ENCODE assay signal across 8 cellular contexts in the genomic region with DNA sequence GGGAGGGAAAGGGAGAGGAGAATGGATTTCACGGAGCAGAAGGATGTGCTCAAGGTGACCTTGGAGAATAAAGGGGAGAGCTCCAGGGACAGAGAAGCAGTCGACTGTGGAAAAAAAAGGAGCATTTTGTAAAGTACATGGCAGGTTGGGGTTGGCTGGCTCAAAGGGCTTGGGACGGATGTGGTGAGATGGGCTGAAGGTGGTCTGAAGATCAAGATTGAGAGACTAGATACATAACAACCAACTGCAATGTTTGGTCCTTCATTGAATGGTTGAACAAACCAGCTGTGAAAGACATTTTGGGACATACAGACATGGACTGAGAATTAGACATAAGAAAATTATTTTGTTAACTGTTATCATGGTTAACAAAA. TPM values are rescaled to one million over a fixed set of nuclear protein-coding genes. Genes with fewer than 3 reads are reported as not detected.
DNase-seq lines count a peak whose midpoint lies in the region; ATAC-seq and TF ChIP-seq lines count a peak whose summit lies in the region.

No MANE protein-coding gene starts in this region.

- H3K27me3 ChIP-seq in SK-N-SH (ENCODE audit: insufficient read depth) (no peaks in the 10 kb centered on the region), iPS-15b (ENCODE audit: control insufficient read depth, insufficient read depth, low read length) (no peaks in the 10 kb centered on the region), stomach (no peaks in the 10 kb centered on the region)

- no peaks in the 10 kb centered on the region for H3K9me2 ChIP-seq in SK-N-SH

- H3K9me3 ChIP-seq in SK-N-SH (no peaks in the 10 kb centered on the region), iPS-15b (ENCODE audit: control insufficient read depth, insufficient read depth, low read length) (no peaks in the 10 kb centered on the region), stomach (no peaks in the 10 kb centered on the region)

- intact Hi-C loops in stomach (cut with DNase I; ENCODE audit: low total_unique reads): no loop called here

- peaks cover 27% of the 10 kb centered on the region for H4K20me1 ChIP-seq in SK-N-SH (ENCODE audit: insufficient read depth)

- TF ChIP-seq CTCF in SK-N-SH (IDR thresholded peaks at IDR 0.05): no peak
- no peak for TF ChIP-seq CTCF in stomach (IDR thresholded peaks at IDR 0.05)

- H3K36me3 Mint-ChIP-seq in activated T-helper 17 cell treated with anti-CD3 and anti-CD28 coated beads, Interleukin-2, amount 50 U/mL, for 72 hours (ENCODE audit: low read depth): peaks cover 37% of the 10 kb centered on the region

- H3K27ac Mint-ChIP-seq in activated T-helper 17 cell treated with anti-CD3 and anti-CD28 coated beads, Interleukin-2, amount 50 U/mL, for 72 hours: peak overlapping the region; percentile 88

- peak overlapping the region; percentile 83 for H3K9ac ChIP-seq in SK-N-SH
- peak overlapping the region; percentile 95 for H3K9ac ChIP-seq in iPS-15b (ENCODE audit: low read depth, low read length)

- no peak for ATAC-seq in SK-N-SH treated with all-trans-retinoic acid at 6 μM for 48 hours
- no peak for ATAC-seq in activated T-helper 17 cell treated with anti-CD3 and anti-CD28 coated beads, Interleukin-2, amount 50 U/mL, for 72 hours (replicated peaks)
- no peak for ATAC-seq in HG03521 (IDR thresholded peaks at IDR 0.05; ENCODE audit: unreplicated experiment)
- ATAC-seq in HG03565 (IDR thresholded peaks at IDR 0.05; ENCODE audit: unreplicated experiment): no peak

- 38% methylated on average over 3 of the region's 3 CpGs for WGBS in SK-N-SH (ENCODE audit: low lambda C conversion rate)
- 26 to 38% (median 31%) methylated on average over 3 of the region's 3 CpGs for WGBS in stomach, 5 donors

- TF ChIP-seq EP300 in SK-N-SH (IDR thresholded peaks at IDR 0.05; ENCODE audit: borderline replicate concordance in 1 of 2, low read depth in 1 of 2, low read length in 1 of 2) (no peak), stomach (IDR thresholded peaks at IDR 0.05) (no peak)

- H3K36me3 ChIP-seq in SK-N-SH (replicated peaks in 1 of 2; ENCODE audit: control insufficient read depth in 1 of 2, insufficient read depth in 2 of 2, low read length in 1 of 2) (peaks cover 11 to 19% of the 10 kb centered on the region in 2 experiments), iPS-15b (ENCODE audit: control insufficient read depth, insufficient read depth, low read length) (peaks cover 20% of the 10 kb centered on the region), stomach (peaks cover 17 to 19% (median 18%) of the 10 kb centered on the region in 4 donors)

- H3K4me1 Mint-ChIP-seq in activated T-helper 17 cell treated with anti-CD3 and anti-CD28 coated beads, Interleukin-2, amount 50 U/mL, for 72 hours: peaks cover 24% of the 10 kb centered on the region

- H3K4me2 ChIP-seq in SK-N-SH: peak overlapping the region; percentile 97

- H3K27ac ChIP-seq in SK-N-SH (ENCODE audit: low read depth in 2 of 2, low read length in 1 of 2): peak overlapping the region; percentile 97 to 100
- H3K27ac ChIP-seq in stomach: peak overlapping the region; percentile 94 to 100 (median 99)

- no peaks in the 10 kb centered on the region for H3K27me3 Mint-ChIP-seq in activated T-helper 17 cell treated with anti-CD3 and anti-CD28 coated beads, Interleukin-2, amount 50 U/mL, for 72 hours

- no peaks in the 10 kb centered on the region for H3K9me3 Mint-ChIP-seq in activated T-helper 17 cell treated with anti-CD3 and anti-CD28 coated beads, Interleukin-2, amount 50 U/mL, for 72 hours

- no peak for TF ChIP-seq RAD21 in SK-N-SH (IDR thresholded peaks at IDR 0.05; ENCODE audit: low read length)

- H3K4me3 Mint-ChIP-seq in activated T-helper 17 cell treated with anti-CD3 and anti-CD28 coated beads, Interleukin-2, amount 50 U/mL, for 72 hours: peak overlapping the region; percentile 94

- peak overlapping the region; percentile 84 for H2AFZ ChIP-seq in SK-N-SH (ENCODE audit: low read depth)

- H3K4me1 ChIP-seq in SK-N-SH (ENCODE audit: control insufficient read depth in 1 of 2, insufficient read depth in 2 of 2, low read depth in 1 of 2, low read length in 1 of 2): peaks cover 0 to 23% of the 10 kb centered on the region in 2 experiments; a peak in 1 of 4 replicates
- peaks cover 17% of the 10 kb centered on the region for H3K4me1 ChIP-seq in iPS-15b (ENCODE audit: control insufficient read depth, insufficient read depth, low read length)
- peaks cover 36 to 45% (median 41%) of the 10 kb centered on the region in 4 donors for H3K4me1 ChIP-seq in stomach

- peaks cover 42% of the 10 kb centered on the region for H3K79me2 ChIP-seq in SK-N-SH (ENCODE audit: insufficient read depth)

- POLR2A ChIA-PET in SK-N-SH (lab: Yijun Ruan, JAX): interaction anchor here (1.1 to 2.5 kb wide), 6 partner anchors 8 to 374 kb away, joined by 4 to 14 read pairs (median 6); partner anchors contain the start of genes ORMDL2, PA2G4 and SARNP

- H3F3A ChIP-seq in SK-N-SH (replicated peaks; ENCODE audit: insufficient read depth): peaks cover 18% of the 10 kb centered on the region

- CTCF ChIA-PET in SK-N-SH (lab: Yijun Ruan, JAX): interaction anchor here (1.2 to 4.6 kb wide), 7 partner anchors 8 to 299 kb away, joined by 3 to 47 read pairs (median 5); partner anchors contain the start of gene RDH5

- TF ChIP-seq POLR2A in stomach (IDR thresholded peaks at IDR 0.05): no peak

- no peak for DNase-seq in SK-N-SH
- no peak for DNase-seq in stomach
- no peak for DNase-seq in HCEC 1CT

- H3K4me3 ChIP-seq in SK-N-SH (ENCODE audit: low read depth in 2 of 2, low read length in 1 of 2): peak overlapping the region; percentile 74 to 97
- peak overlapping the region; percentile 94 for H3K4me3 ChIP-seq in iPS-15b (ENCODE audit: low read depth, low read length)
- peak overlapping the region; percentile 75 to 96 (median 91) for H3K4me3 ChIP-seq in stomach

TF ChIP-seq in SK-N-SH, 30 proteins besides CTCF, POLR2A, EP300 and RAD21:
- TF ChIP-seq RCOR1 (IDR thresholded peaks at IDR 0.05; ENCODE audit: low read length): no peak
- no peak for TF ChIP-seq RFX5 (IDR thresholded peaks at IDR 0.05; ENCODE audit: low read length)
- TF ChIP-seq MAX (IDR thresholded peaks at IDR 0.05; ENCODE audit: low read depth): no peak

TF ChIP-seq in SK-N-SH treated with all-trans-retinoic acid at 6 μM for 48 hours, 23 proteins besides CTCF, POLR2A, EP300 and RAD21 (continues in another document):
- TF ChIP-seq TSHZ2 (CRISPR knock-in tag; IDR thresholded peaks at IDR 0.05): no peak

RNA-seq across cellular contexts. Expression of gene CD63, which starts 1.6 kb away (rescaled TPM):
- polyA plus RNA-seq in SK-N-SH (2012; rRNA removed) (1,022 and 1,465 TPM in 2 replicates), stomach (100 to 1,000 TPM; 455 to 899 (median 803) TPM)
- polyA plus RNA-seq in SK-N-SH (2012; cell fraction: cytosol; rRNA removed): 1,236 and 1,638 TPM in 2 replicates
- 454 and 623 TPM in 2 replicates for polyA plus RNA-seq in SK-N-SH (2012; cell fraction: nucleus; rRNA removed)
- total RNA-seq in activated T-helper 17 cell treated with anti-CD3 and anti-CD28 coated beads, Interleukin-2, amount 50 U/mL, for 72 hours: 100 to 1,000 TPM; 211 to 237 TPM
- total RNA-seq in stomach: 1,000 to 10,000 TPM in 1 of 5 donors, 100 to 1,000 TPM in 3, 10 to 100 TPM in 1; 71.2 to 1,329 (median 399) TPM

RNA-seq across cellular contexts. Expression of gene RDH5, which starts 10.2 kb away (rescaled TPM):
- polyA plus RNA-seq in SK-N-SH (2012; rRNA removed) (5.2 and 5.4 TPM in 2 replicates), stomach (10 to 100 TPM in 1 of 3 donors, 1 to 10 TPM in 2; 3.2 to 10.3 (median 9.7) TPM)
- 1.6 and 1.7 TPM in 2 replicates for polyA plus RNA-seq in SK-N-SH (2012; cell fraction: cytosol; rRNA removed)
- polyA plus RNA-seq in SK-N-SH (2012; cell fraction: nucleus; rRNA removed): 46.0 and 49.7 TPM in 2 replicates
- 10 to 100 TPM; 13.0 to 13.5 TPM for total RNA-seq in activated T-helper 17 cell treated with anti-CD3 and anti-CD28 coated beads, Interleukin-2, amount 50 U/mL, for 72 hours
- total RNA-seq in stomach: 10 to 100 TPM in 3 of 5 donors, 1 to 10 TPM in 2; 4.0 to 41.2 (median 19.3) TPM

RNA-seq across cellular contexts. Expression of gene GDF11, which starts 12.5 kb away (rescaled TPM):
- 6.9 and 9.4 TPM in 2 replicates for polyA plus RNA-seq in SK-N-SH (2012; rRNA removed)
- polyA plus RNA-seq in SK-N-SH (2012; cell fraction: cytosol; rRNA removed): 5.3 and 8.8 TPM in 2 replicates
- polyA plus RNA-seq in SK-N-SH (2012; cell fraction: nucleus; rRNA removed): 7.2 and 8.0 TPM in 2 replicates
- total RNA-seq in activated T-helper 17 cell treated with anti-CD3 and anti-CD28 coated beads, Interleukin-2, amount 50 U/mL, for 72 hours: 10 to 100 TPM in 1 of 2 donors, 1 to 10 TPM in 1; 7.4 to 14.1 TPM
- 1 to 10 TPM in 3 of 5 donors, under 1 TPM in 2; 0.29 to 4.6 (median 1.7) TPM for total RNA-seq in stomach
- polyA plus RNA-seq in stomach: 1 to 10 TPM; 1.1 to 6.5 (median 3.5) TPM

RNA-seq across cellular contexts. Expression of gene BLOC1S1, which starts 14.6 kb away (rescaled TPM):
- polyA plus RNA-seq in SK-N-SH (2012; rRNA removed): 277 and 331 TPM in 2 replicates
- polyA plus RNA-seq in SK-N-SH (2012; cell fraction: cytosol; rRNA removed): 243 and 313 TPM in 2 replicates
- polyA plus RNA-seq in SK-N-SH (2012; cell fraction: nucleus; rRNA removed): 89.7 and 130 TPM in 2 replicates
- total RNA-seq in activated T-helper 17 cell treated with anti-CD3 and anti-CD28 coated beads, Interleukin-2, amount 50 U/mL, for 72 hours: 100 to 1,000 TPM; 104 to 118 TPM
- 100 to 1,000 TPM in 3 of 5 donors, 10 to 100 TPM in 2; 12.8 to 392 (median 114) TPM for total RNA-seq in stomach
- polyA plus RNA-seq in stomach: 100 to 1,000 TPM; 349 to 451 (median 411) TPM

RNA-seq across cellular contexts. Expression of gene ITGA7, which starts 22.7 kb away (rescaled TPM):
- polyA plus RNA-seq in SK-N-SH (2012; rRNA removed) (17.6 and 19.7 TPM in 2 replicates), stomach (10 to 100 TPM in 1 of 3 donors, 1 to 10 TPM in 2; 3.5 to 40.6 (median 5.8) TPM)
- 7.3 and 9.1 TPM in 2 replicates for polyA plus RNA-seq in SK-N-SH (2012; cell fraction: cytosol; rRNA removed)
- polyA plus RNA-seq in SK-N-SH (2012; cell fraction: nucleus; rRNA removed): 71.0 and 80.7 TPM in 2 replicates
- total RNA-seq in activated T-helper 17 cell treated with anti-CD3 and anti-CD28 coated beads, Interleukin-2, amount 50 U/mL, for 72 hours: 1 to 10 TPM; 3.2 to 8.7 TPM
- total RNA-seq in stomach: 100 to 1,000 TPM in 1 of 5 donors, 10 to 100 TPM in 4; 10.3 to 188 (median 58.0) TPM
